1 cellular context compared by ENCODE assay signal in the genomic region with DNA sequence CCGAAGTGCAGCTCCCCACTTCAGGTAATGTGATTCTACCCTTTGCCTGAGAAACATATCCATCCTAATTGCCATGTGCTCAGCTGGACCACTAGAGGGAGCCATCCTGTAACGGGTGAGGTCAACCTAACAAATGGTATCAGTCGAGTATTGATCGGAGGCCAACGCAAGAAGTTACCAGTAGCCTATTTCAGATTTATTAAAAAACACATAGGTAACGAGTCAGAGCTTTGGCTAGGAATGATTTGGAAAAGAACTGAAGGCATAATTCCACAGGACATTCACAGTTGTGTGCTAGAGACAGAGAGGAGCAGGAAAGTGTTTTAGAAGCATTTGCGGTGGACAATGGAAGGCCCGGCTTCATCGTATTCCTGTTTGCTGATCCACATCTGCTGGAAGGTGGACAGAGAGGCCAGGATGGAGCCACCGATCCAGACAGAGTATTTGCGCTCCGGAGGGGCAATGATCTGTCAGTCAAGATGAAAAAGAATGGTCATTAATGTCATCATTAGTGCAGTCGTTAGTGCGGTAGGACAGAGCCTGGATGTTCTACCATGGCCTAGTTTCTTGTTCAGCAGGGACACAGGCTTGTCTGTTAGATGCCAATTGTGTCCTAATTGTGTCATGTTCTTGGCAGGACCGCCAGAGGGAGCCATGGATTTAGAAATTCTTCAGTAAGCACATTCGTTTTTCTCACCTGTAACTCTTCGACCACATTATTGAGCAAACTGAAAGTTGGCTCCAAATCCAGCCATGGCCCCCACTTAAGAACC.
TF ChIP-seq lines count a peak whose summit lies in the region.

No MANE protein-coding gene starts in this region.

TF ChIP-seq in GM12878, 131 proteins besides CTCF, POLR2A, EP300 and RAD21 (continued from another document and continues in another):
- TF ChIP-seq, protein P1, sequence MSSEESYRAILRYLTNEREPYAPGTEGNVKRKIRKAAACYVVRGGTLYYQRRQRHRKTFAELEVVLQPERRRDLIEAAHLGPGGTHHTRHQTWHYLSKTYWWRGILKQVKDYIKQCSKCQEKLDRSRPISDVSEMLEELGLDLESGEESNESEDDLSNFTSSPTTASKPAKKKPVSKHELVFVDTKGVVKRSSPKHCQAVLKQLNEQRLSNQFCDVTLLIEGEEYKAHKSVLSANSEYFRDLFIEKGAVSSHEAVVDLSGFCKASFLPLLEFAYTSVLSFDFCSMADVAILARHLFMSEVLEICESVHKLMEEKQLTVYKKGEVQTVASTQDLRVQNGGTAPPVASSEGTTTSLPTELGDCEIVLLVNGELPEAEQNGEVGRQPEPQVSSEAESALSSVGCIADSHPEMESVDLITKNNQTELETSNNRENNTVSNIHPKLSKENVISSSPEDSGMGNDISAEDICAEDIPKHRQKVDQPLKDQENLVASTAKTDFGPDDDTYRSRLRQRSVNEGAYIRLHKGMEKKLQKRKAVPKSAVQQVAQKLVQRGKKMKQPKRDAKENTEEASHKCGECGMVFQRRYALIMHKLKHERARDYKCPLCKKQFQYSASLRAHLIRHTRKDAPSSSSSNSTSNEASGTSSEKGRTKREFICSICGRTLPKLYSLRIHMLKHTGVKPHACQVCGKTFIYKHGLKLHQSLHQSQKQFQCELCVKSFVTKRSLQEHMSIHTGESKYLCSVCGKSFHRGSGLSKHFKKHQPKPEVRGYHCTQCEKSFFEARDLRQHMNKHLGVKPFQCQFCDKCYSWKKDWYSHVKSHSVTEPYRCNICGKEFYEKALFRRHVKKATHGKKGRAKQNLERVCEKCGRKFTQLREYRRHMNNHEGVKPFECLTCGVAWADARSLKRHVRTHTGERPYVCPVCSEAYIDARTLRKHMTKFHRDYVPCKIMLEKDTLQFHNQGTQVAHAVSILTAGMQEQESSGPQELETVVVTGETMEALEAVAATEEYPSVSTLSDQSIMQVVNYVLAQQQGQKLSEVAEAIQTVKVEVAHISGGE (CRISPR knock-in tag; IDR thresholded peaks at IDR 0.05) = no peak
- TF ChIP-seq ZNF207 (IDR thresholded peaks at IDR 0.05; ENCODE audit: borderline replicate concordance) (no peak), JUNB (IDR thresholded peaks at IDR 0.05) (no peak), TCF3 (IDR thresholded peaks at IDR 0.05; ENCODE audit: borderline replicate concordance, insufficient read depth, low read depth, low read length) (no peak), ZNF217 (IDR thresholded peaks at IDR 0.05) (no peak), MEF2A (IDR thresholded peaks at IDR 0.05; ENCODE audit: insufficient read depth, low read depth, low read length) (no peak), MTA3 (IDR thresholded peaks at IDR 0.05; ENCODE audit: borderline replicate concordance, low read length) (no peak), PAX5 (IDR thresholded peaks at IDR 0.05; ENCODE audit: borderline replicate concordance, low read depth, low read length) (no peak), STAT3 (IDR thresholded peaks at IDR 0.05; ENCODE audit: low read depth, low read length) (no peak), ZNF24 (IDR thresholded peaks at IDR 0.05) (no peak), IRF4 (IDR thresholded peaks at IDR 0.05; ENCODE audit: low read depth, low read length) (peak; percentile 58; the same call in 1 of the 2 replicates), ATF7 (IDR thresholded peaks at IDR 0.05; ENCODE audit: low read depth) (0 out of 2 replicates have a peak, but pooled peaks have one; percentile 31), GATAD2B (conservative IDR thresholded peaks at IDR 0.05; ENCODE audit: low read depth) (peak; percentile 28; the same call in 1 of the 2 replicates), CREB1 (IDR thresholded peaks at IDR 0.05; ENCODE audit: low read depth) (no peak), POLR2AphosphoS5 (IDR thresholded peaks at IDR 0.05; ENCODE audit: low read length) (no peak), CREM (IDR thresholded peaks at IDR 0.05; ENCODE audit: low read depth) (no peak), ZNF622 (IDR thresholded peaks at IDR 0.05) (no peak), NR2C2 (IDR thresholded peaks at IDR 0.05; ENCODE audit: borderline replicate concordance, control insufficient read depth, insufficient read length, low read depth) (no peak), HDAC2 (IDR thresholded peaks at IDR 0.05) (no peak), CBFB (IDR thresholded peaks at IDR 0.05; ENCODE audit: low read depth) (no peak), RELA (IDR thresholded peaks at IDR 0.05; ENCODE audit: borderline replicate concordance, partially characterized antibody) (no peak), CBX3 (IDR thresholded peaks at IDR 0.05; ENCODE audit: borderline replicate concordance, low read depth) (no peak), NR2F1 (conservative IDR thresholded peaks at IDR 0.05) (no peak), SIN3A (IDR thresholded peaks at IDR 0.05; ENCODE audit: low read depth, low read length) (no peak), NR2C1 (IDR thresholded peaks at IDR 0.05) (no peak), EED (IDR thresholded peaks at IDR 0.05; ENCODE audit: low read depth) (no peak), ZSCAN29 (IDR thresholded peaks at IDR 0.05) (no peak), BHLHE40 (IDR thresholded peaks at IDR 0.05; ENCODE audit: borderline replicate concordance in 1 of 2, low read depth in 2 of 2, low read length in 1 of 2) (no peak), TAF1 (IDR thresholded peaks at IDR 0.05; ENCODE audit: borderline replicate concordance, low read depth, low read length) (no peak), NFIC (IDR thresholded peaks at IDR 0.05; ENCODE audit: low read depth, low read length) (no peak)
- TF ChIP-seq, protein P2, sequence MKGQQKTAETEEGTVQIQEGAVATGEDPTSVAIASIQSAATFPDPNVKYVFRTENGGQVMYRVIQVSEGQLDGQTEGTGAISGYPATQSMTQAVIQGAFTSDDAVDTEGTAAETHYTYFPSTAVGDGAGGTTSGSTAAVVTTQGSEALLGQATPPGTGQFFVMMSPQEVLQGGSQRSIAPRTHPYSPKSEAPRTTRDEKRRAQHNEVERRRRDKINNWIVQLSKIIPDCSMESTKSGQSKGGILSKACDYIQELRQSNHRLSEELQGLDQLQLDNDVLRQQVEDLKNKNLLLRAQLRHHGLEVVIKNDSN (IDR thresholded peaks at IDR 0.05; ENCODE audit: borderline replicate concordance, extremely low read length, insufficient read depth, low read depth, low read length) = no peak
- TF ChIP-seq, protein P3, sequence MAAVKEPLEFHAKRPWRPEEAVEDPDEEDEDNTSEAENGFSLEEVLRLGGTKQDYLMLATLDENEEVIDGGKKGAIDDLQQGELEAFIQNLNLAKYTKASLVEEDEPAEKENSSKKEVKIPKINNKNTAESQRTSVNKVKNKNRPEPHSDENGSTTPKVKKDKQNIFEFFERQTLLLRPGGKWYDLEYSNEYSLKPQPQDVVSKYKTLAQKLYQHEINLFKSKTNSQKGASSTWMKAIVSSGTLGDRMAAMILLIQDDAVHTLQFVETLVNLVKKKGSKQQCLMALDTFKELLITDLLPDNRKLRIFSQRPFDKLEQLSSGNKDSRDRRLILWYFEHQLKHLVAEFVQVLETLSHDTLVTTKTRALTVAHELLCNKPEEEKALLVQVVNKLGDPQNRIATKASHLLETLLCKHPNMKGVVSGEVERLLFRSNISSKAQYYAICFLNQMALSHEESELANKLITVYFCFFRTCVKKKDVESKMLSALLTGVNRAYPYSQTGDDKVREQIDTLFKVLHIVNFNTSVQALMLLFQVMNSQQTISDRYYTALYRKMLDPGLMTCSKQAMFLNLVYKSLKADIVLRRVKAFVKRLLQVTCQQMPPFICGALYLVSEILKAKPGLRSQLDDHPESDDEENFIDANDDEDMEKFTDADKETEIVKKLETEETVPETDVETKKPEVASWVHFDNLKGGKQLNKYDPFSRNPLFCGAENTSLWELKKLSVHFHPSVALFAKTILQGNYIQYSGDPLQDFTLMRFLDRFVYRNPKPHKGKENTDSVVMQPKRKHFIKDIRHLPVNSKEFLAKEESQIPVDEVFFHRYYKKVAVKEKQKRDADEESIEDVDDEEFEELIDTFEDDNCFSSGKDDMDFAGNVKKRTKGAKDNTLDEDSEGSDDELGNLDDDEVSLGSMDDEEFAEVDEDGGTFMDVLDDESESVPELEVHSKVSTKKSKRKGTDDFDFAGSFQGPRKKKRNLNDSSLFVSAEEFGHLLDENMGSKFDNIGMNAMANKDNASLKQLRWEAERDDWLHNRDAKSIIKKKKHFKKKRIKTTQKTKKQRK (IDR thresholded peaks at IDR 0.05; ENCODE audit: low read depth, low read length) = no peak
- TF ChIP-seq, protein P4, sequence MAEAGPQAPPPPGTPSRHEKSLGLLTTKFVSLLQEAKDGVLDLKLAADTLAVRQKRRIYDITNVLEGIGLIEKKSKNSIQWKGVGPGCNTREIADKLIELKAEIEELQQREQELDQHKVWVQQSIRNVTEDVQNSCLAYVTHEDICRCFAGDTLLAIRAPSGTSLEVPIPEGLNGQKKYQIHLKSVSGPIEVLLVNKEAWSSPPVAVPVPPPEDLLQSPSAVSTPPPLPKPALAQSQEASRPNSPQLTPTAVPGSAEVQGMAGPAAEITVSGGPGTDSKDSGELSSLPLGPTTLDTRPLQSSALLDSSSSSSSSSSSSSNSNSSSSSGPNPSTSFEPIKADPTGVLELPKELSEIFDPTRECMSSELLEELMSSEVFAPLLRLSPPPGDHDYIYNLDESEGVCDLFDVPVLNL (IDR thresholded peaks at IDR 0.05; ENCODE audit: low read depth, low read length) = no peak
- TF ChIP-seq, protein P5, sequence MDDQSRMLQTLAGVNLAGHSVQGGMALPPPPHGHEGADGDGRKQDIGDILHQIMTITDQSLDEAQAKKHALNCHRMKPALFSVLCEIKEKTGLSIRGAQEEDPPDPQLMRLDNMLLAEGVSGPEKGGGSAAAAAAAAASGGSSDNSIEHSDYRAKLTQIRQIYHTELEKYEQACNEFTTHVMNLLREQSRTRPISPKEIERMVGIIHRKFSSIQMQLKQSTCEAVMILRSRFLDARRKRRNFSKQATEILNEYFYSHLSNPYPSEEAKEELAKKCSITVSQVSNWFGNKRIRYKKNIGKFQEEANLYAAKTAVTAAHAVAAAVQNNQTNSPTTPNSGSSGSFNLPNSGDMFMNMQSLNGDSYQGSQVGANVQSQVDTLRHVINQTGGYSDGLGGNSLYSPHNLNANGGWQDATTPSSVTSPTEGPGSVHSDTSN (IDR thresholded peaks at IDR 0.05; ENCODE audit: insufficient replicate concordance, low read depth, low read length) = no peak
- TF ChIP-seq, protein P6, sequence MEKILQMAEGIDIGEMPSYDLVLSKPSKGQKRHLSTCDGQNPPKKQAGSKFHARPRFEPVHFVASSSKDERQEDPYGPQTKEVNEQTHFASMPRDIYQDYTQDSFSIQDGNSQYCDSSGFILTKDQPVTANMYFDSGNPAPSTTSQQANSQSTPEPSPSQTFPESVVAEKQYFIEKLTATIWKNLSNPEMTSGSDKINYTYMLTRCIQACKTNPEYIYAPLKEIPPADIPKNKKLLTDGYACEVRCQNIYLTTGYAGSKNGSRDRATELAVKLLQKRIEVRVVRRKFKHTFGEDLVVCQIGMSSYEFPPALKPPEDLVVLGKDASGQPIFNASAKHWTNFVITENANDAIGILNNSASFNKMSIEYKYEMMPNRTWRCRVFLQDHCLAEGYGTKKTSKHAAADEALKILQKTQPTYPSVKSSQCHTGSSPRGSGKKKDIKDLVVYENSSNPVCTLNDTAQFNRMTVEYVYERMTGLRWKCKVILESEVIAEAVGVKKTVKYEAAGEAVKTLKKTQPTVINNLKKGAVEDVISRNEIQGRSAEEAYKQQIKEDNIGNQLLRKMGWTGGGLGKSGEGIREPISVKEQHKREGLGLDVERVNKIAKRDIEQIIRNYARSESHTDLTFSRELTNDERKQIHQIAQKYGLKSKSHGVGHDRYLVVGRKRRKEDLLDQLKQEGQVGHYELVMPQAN (conservative IDR thresholded peaks at IDR 0.05) = no peak
- TF ChIP-seq, protein P7, sequence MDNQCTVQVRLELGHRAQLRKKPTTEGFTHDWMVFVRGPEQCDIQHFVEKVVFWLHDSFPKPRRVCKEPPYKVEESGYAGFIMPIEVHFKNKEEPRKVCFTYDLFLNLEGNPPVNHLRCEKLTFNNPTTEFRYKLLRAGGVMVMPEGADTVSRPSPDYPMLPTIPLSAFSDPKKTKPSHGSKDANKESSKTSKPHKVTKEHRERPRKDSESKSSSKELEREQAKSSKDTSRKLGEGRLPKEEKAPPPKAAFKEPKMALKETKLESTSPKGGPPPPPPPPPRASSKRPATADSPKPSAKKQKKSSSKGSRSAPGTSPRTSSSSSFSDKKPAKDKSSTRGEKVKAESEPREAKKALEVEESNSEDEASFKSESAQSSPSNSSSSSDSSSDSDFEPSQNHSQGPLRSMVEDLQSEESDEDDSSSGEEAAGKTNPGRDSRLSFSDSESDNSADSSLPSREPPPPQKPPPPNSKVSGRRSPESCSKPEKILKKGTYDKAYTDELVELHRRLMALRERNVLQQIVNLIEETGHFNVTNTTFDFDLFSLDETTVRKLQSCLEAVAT (IDR thresholded peaks at IDR 0.05) = 0 out of 2 replicates have a peak, but pooled peaks have one; percentile 41
- TF ChIP-seq, protein P8, sequence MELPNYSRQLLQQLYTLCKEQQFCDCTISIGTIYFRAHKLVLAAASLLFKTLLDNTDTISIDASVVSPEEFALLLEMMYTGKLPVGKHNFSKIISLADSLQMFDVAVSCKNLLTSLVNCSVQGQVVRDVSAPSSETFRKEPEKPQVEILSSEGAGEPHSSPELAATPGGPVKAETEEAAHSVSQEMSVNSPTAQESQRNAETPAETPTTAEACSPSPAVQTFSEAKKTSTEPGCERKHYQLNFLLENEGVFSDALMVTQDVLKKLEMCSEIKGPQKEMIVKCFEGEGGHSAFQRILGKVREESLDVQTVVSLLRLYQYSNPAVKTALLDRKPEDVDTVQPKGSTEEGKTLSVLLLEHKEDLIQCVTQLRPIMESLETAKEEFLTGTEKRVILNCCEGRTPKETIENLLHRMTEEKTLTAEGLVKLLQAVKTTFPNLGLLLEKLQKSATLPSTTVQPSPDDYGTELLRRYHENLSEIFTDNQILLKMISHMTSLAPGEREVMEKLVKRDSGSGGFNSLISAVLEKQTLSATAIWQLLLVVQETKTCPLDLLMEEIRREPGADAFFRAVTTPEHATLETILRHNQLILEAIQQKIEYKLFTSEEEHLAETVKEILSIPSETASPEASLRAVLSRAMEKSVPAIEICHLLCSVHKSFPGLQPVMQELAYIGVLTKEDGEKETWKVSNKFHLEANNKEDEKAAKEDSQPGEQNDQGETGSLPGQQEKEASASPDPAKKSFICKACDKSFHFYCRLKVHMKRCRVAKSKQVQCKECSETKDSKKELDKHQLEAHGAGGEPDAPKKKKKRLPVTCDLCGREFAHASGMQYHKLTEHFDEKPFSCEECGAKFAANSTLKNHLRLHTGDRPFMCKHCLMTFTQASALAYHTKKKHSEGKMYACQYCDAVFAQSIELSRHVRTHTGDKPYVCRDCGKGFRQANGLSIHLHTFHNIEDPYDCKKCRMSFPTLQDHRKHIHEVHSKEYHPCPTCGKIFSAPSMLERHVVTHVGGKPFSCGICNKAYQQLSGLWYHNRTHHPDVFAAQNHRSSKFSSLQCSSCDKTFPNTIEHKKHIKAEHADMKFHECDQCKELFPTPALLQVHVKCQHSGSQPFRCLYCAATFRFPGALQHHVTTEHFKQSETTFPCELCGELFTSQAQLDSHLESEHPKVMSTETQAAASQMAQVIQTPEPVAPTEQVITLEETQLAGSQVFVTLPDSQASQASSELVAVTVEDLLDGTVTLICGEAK (IDR thresholded peaks at IDR 0.05; ENCODE audit: borderline replicate concordance) = no peak
- TF ChIP-seq, protein P9, sequence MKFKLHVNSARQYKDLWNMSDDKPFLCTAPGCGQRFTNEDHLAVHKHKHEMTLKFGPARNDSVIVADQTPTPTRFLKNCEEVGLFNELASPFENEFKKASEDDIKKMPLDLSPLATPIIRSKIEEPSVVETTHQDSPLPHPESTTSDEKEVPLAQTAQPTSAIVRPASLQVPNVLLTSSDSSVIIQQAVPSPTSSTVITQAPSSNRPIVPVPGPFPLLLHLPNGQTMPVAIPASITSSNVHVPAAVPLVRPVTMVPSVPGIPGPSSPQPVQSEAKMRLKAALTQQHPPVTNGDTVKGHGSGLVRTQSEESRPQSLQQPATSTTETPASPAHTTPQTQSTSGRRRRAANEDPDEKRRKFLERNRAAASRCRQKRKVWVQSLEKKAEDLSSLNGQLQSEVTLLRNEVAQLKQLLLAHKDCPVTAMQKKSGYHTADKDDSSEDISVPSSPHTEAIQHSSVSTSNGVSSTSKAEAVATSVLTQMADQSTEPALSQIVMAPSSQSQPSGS (IDR thresholded peaks at IDR 0.05; ENCODE audit: low read length) = peak; percentile 29; the same call in 1 of the 2 replicates
